ENCODE assay signal across 10 cellular contexts in the genomic region with DNA sequence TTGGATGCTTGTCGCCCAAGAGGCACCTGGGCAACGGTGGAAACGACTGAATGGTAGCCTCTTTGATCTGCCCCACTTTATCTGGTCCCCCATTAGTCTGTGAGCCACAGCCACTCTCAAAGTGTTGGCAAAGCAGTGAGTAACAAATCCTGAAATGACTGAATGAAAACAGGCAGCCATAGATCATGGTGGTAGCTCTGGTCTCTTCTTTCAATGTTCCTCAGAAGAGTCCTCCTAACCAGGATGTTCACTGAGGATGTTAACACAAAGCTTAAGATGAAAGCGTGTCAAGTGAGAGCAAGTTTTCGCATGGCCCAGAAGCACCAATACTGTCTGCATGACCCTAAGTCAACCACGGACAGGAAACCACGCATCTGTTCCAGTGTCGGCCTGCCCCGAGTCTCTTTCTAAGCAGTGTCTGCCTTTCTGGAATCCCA.
DNase-seq lines count a peak whose midpoint lies in the region; ATAC-seq and TF ChIP-seq lines count a peak whose summit lies in the region.
"Had no signal": no experiment of that assay in that cellular context is flagged by ENCODE, and none has a peak within 500 bp of the region (broad histone marks: within the 10 kb centered on the region; RNA-seq: fewer than 3 reads in every experiment).

No MANE protein-coding gene starts in this region.

- peaks cover 30% of the 10 kb centered on the region for H3K36me3 Mint-ChIP-seq in activated B cell treated with CpG ODN at 0.5 μM for 24 hours (ENCODE audit: low read depth)
- peaks cover 13% of the 10 kb centered on the region for H3K36me3 Mint-ChIP-seq in natural killer cell treated with Interleukin-12 subunit alpha and Interleukin-12 subunit beta and Interleukin-15 and Interleukin-18, amount 100 ng/mL, for 72 hours

- H3K4me3 ChIP-seq in dorsolateral prefrontal cortex, result no peak overlapping the region
- H3K4me3 ChIP-seq: SK-N-MC had no signal

- ATAC-seq in GM18868 (IDR thresholded peaks at IDR 0.05; ENCODE audit: unreplicated experiment) (peak; percentile 55), HG03025 (IDR thresholded peaks at IDR 0.05; ENCODE audit: low FRiP score, unreplicated experiment) (peak; percentile 58), activated B cell treated with CpG ODN at 0.5 μM for 24 hours (ENCODE audit: low read depth) (peak; percentile 18)
- ATAC-seq in natural killer cell treated with Interleukin-12 subunit alpha and Interleukin-12 subunit beta and Interleukin-15 and Interleukin-18, amount 100 ng/mL, for 72 hours, result peak; percentile 86 to 88

- H3K27ac ChIP-seq in dorsolateral prefrontal cortex, result no peak overlapping the region
- H3K27ac ChIP-seq: epithelial cell of prostate, SK-N-MC had no signal

- CTCF ChIA-PET in activated B cell treated with CpG ODN at 0.5 μM for 24 hours (lab: Charles Lee), result no interaction called here

- POLR2A ChIA-PET in activated B cell treated with CpG ODN at 0.5 μM for 24 hours (lab: Charles Lee), result interaction anchor here (0.6 to 1.9 kb wide), 7 partner anchors 8 to 258 kb away, joined by 3 to 10 read pairs (median 4); a partner anchor contains a TSS

- no peaks in the 10 kb centered on the region for H3K27me3 Mint-ChIP-seq in activated B cell treated with CpG ODN at 0.5 μM for 24 hours
- no peaks in the 10 kb centered on the region for H3K27me3 Mint-ChIP-seq in natural killer cell treated with Interleukin-12 subunit alpha and Interleukin-12 subunit beta and Interleukin-15 and Interleukin-18, amount 100 ng/mL, for 72 hours

- no peaks in the 10 kb centered on the region for H3K27me3 ChIP-seq in dorsolateral prefrontal cortex

- peak overlapping the region; percentile 18 for H3K27ac Mint-ChIP-seq in activated B cell treated with CpG ODN at 0.5 μM for 24 hours
- peak overlapping the region; percentile 97 to 99 for H3K27ac Mint-ChIP-seq in natural killer cell treated with Interleukin-12 subunit alpha and Interleukin-12 subunit beta and Interleukin-15 and Interleukin-18, amount 100 ng/mL, for 72 hours

- DNase-seq in activated B cell treated with CpG ODN at 0.5 μM for 24 hours (no peak), dorsolateral prefrontal cortex (no peak), germinal center (ENCODE audit: low spot score) (no peak), NCI-H2196 (lab: John Stamatoyannopoulos, UW; ENCODE audit: unreplicated experiment) (no peak), COLO668 (lab: John Stamatoyannopoulos, UW; ENCODE audit: unreplicated experiment) (no peak)
- peak; percentile 75 for DNase-seq in natural killer cell treated with Interleukin-12 subunit alpha and Interleukin-12 subunit beta and Interleukin-15 and Interleukin-18, amount 100 ng/mL, for 72 hours (ENCODE audit: low spot score)

- intact Hi-C loops in activated B cell treated with CpG ODN at 0.5 μM for 24 hours (cut with micrococcal nuclease), result loop anchor here (2.0 kb wide), 1 partner anchor 28 kb away; no protein-coding TSS in a partner anchor
- intact Hi-C loops in dorsolateral prefrontal cortex (cut with DNase I), result no loop called here

- no peaks in the 10 kb centered on the region for H3K9me3 Mint-ChIP-seq in activated B cell treated with CpG ODN at 0.5 μM for 24 hours
- no peaks in the 10 kb centered on the region for H3K9me3 Mint-ChIP-seq in natural killer cell treated with Interleukin-12 subunit alpha and Interleukin-12 subunit beta and Interleukin-15 and Interleukin-18, amount 100 ng/mL, for 72 hours

- no peak for TF ChIP-seq CTCF in activated B cell treated with CpG ODN at 0.5 μM for 24 hours (IDR thresholded peaks at IDR 0.05)
- TF ChIP-seq CTCF in dorsolateral prefrontal cortex (IDR thresholded peaks at IDR 0.05 in 54 of 56, conservative IDR thresholded peaks at IDR 0.05 in 2 of 56; ENCODE audit: low read depth in 1 of 56, partially characterized antibody in 56 of 56), result no peak

- H3K4me1 Mint-ChIP-seq in activated B cell treated with CpG ODN at 0.5 μM for 24 hours, result peaks cover 40% of the 10 kb centered on the region
- H3K4me1 Mint-ChIP-seq in natural killer cell treated with Interleukin-12 subunit alpha and Interleukin-12 subunit beta and Interleukin-15 and Interleukin-18, amount 100 ng/mL, for 72 hours (ENCODE audit: low read depth in 2 of 2), result peaks cover 41 to 61% of the 10 kb centered on the region in 2 donors

- no peak overlapping the region for H3K4me3 Mint-ChIP-seq in activated B cell treated with CpG ODN at 0.5 μM for 24 hours
- peak overlapping the region; percentile 90 for H3K4me3 Mint-ChIP-seq in natural killer cell treated with Interleukin-12 subunit alpha and Interleukin-12 subunit beta and Interleukin-15 and Interleukin-18, amount 100 ng/mL, for 72 hours

Comparison
In these comparisons a context has a peak if more than half of its experiments do, and no peak if none do; other contexts are left out.
1. ATAC-seq: peak in every context shown above with its lines; median percentile 87 in natural killer cell treated with Interleukin-12 subunit alpha and Interleukin-12 subunit beta and Interleukin-15 and Interleukin-18, amount 100 ng/mL, for 72 hours; 58 in HG03025; 55 in GM18868; 18 in activated B cell treated with CpG ODN at 0.5 μM for 24 hours.